ENCODE assay signal across 38 cellular contexts in the genomic region with DNA sequence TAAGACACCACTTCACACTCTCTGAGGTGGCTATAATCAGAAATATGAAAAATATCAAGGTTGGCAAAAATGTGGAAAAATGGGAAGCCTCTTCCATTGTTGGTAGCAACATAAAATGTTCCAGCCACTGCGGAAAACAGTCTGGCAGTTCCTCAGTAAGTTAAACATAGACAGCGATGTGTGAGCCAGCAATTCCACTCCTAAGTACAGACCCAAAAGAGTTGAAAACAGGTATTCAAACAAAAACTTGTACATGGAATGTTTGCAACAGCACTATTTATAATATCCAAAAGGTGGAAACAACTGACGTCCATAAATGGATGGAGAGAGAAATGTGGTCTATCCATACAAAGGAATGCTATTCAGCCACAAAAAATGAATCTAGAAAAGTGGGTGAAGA. TPM values are rescaled to one million over a fixed set of nuclear protein-coding genes. Genes with fewer than 3 reads are reported as not detected.
DNase-seq lines count a peak whose midpoint lies in the region; FAIRE-seq and TF ChIP-seq lines count a peak whose summit lies in the region.
"Had no signal": no experiment of that assay in that cellular context is flagged by ENCODE, and none has a peak within 500 bp of the region (broad histone marks: within the 10 kb centered on the region; RNA-seq: fewer than 3 reads in every experiment).

No MANE protein-coding gene starts in this region.

- peaks cover 9% of the 10 kb centered on the region for H3K27me3 Mint-ChIP-seq in endothelial cell (ENCODE audit: unreplicated experiment)

- CTCF ChIA-PET in HEK293 (lab: Yijun Ruan, JAX): no interaction called here

- H3K4me1 ChIP-seq in HEK293 (ENCODE audit: control insufficient read depth, insufficient read depth, low read length): no peaks in the 10 kb centered on the region
- no peaks in the 10 kb centered on the region for H3K4me1 ChIP-seq in breast epithelium
- H3K4me1 ChIP-seq: A549, BE2C, Caco-2 had no signal

- POLR2A ChIA-PET in HEK293 (lab: Yijun Ruan, JAX): interaction anchor here (0.5 kb wide), 1 partner anchor 71 kb away, joined by 5 read pairs; no protein-coding TSS in a partner anchor

- TF ChIP-seq POLR2A in breast epithelium (IDR thresholded peaks at IDR 0.05) (no peak), GM12892 (IDR thresholded peaks at IDR 0.05; ENCODE audit: low read depth, low read length) (no peak)

- intact Hi-C loops in breast epithelium (cut with DNase I; ENCODE audit: low total_unique reads): no loop called here

- no peaks in the 10 kb centered on the region for H3K9me3 ChIP-seq in HEK293 (ENCODE audit: control insufficient read depth, insufficient read depth, low read depth, low read length)
- H3K9me3 ChIP-seq in breast epithelium: no peaks in the 10 kb centered on the region
- H3K9me3 ChIP-seq: BE2C, Caco-2 had no signal

- H3K27ac Mint-ChIP-seq in endothelial cell (ENCODE audit: unreplicated experiment): peak overlapping the region; percentile 36
- H3K27ac Mint-ChIP-seq: B cell; CD14-positive monocyte; CD4-positive, alpha-beta memory T cell; CD4-positive, alpha-beta T cell; CD8-positive, alpha-beta memory T cell; CD8-positive, alpha-beta T cell had no signal

- peaks cover 18% of the 10 kb centered on the region for H3K36me3 Mint-ChIP-seq in endothelial cell (ENCODE audit: low read depth, unreplicated experiment)
- H3K36me3 Mint-ChIP-seq: CD14-positive monocyte; CD4-positive, alpha-beta memory T cell; CD4-positive, CD25-positive, alpha-beta regulatory T cell; CD8-positive, alpha-beta T cell had no signal

- TF ChIP-seq CTCF in HEK293 (tag by site-specific recombination; IDR thresholded peaks at IDR 0.05): no peak
- TF ChIP-seq CTCF in endothelial cell (IDR thresholded peaks at IDR 0.05; ENCODE audit: unreplicated experiment): no peak
- TF ChIP-seq CTCF in breast epithelium (IDR thresholded peaks at IDR 0.05): no peak

- H3K4me1 Mint-ChIP-seq in endothelial cell (ENCODE audit: unreplicated experiment): peaks cover 4% of the 10 kb centered on the region
- H3K4me1 Mint-ChIP-seq: B cell had no signal

- H3K36me3 ChIP-seq in HEK293 (ENCODE audit: control insufficient read depth in 2 of 2, insufficient read depth in 1 of 2, low read length in 2 of 2) (no peaks in the 10 kb centered on the region), breast epithelium (no peaks in the 10 kb centered on the region)
- H3K36me3 ChIP-seq: BE2C; BLaER1; BLaER1 treated with 17β-estradiol and CSF1 and Interleukin-3, amounts not matched to agents 10 nM and 100 nM had no signal

- no peak for FAIRE-seq in GM12892 (lab: Jason Lieb, UNC)
- FAIRE-seq: A204.1, A549, D721Med had no signal

- no peaks in the 10 kb centered on the region for H3K9me3 Mint-ChIP-seq in endothelial cell (ENCODE audit: unreplicated experiment)
- H3K9me3 Mint-ChIP-seq: CD8-positive, alpha-beta T cell had no signal

- H3K27me3 ChIP-seq in breast epithelium: peaks cover 0 to 12% of the 10 kb centered on the region in 2 donors
- H3K27me3 ChIP-seq: BE2C; BLaER1; BLaER1 treated with 17β-estradiol and CSF1 and Interleukin-3, amounts not matched to agents 10 nM and 100 nM had no signal

- H3K4me3 Mint-ChIP-seq in endothelial cell (ENCODE audit: unreplicated experiment): no peak overlapping the region
- H3K4me3 Mint-ChIP-seq: B cell; CD4-positive, alpha-beta memory T cell; CD4-positive, alpha-beta T cell; CD8-positive, alpha-beta memory T cell; CD8-positive, alpha-beta T cell had no signal

- no peak overlapping the region for H3K4me3 ChIP-seq in HEK293 (ENCODE audit: low read depth, low read length)
- no peak overlapping the region for H3K4me3 ChIP-seq in breast epithelium
- H3K4me3 ChIP-seq: A549; BLaER1; BLaER1 treated with 17β-estradiol and CSF1 and Interleukin-3, amounts not matched to agents 10 nM and 100 nM had no signal

- H3K27ac ChIP-seq in HEK293 (ENCODE audit: extremely low read depth, low read depth, low read length) (no peak overlapping the region), breast epithelium (no peak overlapping the region)
- H3K27ac ChIP-seq: 22Rv1; A549; BLaER1; BLaER1 treated with 17β-estradiol and CSF1 and Interleukin-3, amounts not matched to agents 10 nM and 100 nM; C4-2B had no signal

- DNase-seq in endothelial cell (ENCODE audit: low spot score) (no peak), breast epithelium (ENCODE audit: low spot score in 2 of 2) (no peak), GM12892 (ENCODE audit: insufficient read length) (no peak)
- DNase-seq: 8988T; ACHN; AML-193; BE2C; C1 segment of cervical spinal cord; Caco-2; Calu3; CD4-positive, alpha-beta memory T cell; CD4-positive, alpha-beta T cell; CD4-positive, CD25-positive, alpha-beta regulatory T cell; CD8-positive, alpha-beta memory T cell; CD8-positive, alpha-beta T cell; COR-L47; DMS 273 treated with DMSO at 0.1 percent for 48 hours; DMS153; DMS53; DMS79; DMS79 treated with DMSO at 0.1 percent for 48 hours; DND-41; EL had no signal

TF ChIP-seq in HEK293, 187 proteins besides CTCF, POLR2A, EP300 and RAD21:
- TF ChIP-seq ZNF140 (tag by site-specific recombination; IDR thresholded peaks at IDR 0.05) (peak; percentile 94), BCL11B (tag by site-specific recombination; IDR thresholded peaks at IDR 0.05; ENCODE audit: low read depth) (no peak), REST (tag by site-specific recombination; IDR thresholded peaks at IDR 0.05) (no peak)
- TF ChIP-seq, protein P1, sequence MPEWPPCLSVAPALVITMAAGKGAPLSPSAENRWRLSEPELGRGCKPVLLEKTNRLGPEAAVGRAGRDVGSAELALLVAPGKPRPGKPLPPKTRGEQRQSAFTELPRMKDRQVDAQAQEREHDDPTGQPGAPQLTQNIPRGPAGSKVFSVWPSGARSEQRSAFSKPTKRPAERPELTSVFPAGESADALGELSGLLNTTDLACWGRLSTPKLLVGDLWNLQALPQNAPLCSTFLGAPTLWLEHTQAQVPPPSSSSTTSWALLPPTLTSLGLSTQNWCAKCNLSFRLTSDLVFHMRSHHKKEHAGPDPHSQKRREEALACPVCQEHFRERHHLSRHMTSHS (tag by site-specific recombination; IDR thresholded peaks at IDR 0.05): no peak

RNA-seq across cellular contexts. Expression of gene PPDPF, which starts 7.4 kb away (rescaled TPM):
- total RNA-seq in endothelial cell (ENCODE audit: unreplicated experiment) (151 TPM), breast epithelium (100 to 1,000 TPM in 2 of 3 donors, 10 to 100 TPM in 1; 71.8 to 151 (median 133) TPM)
- polyA plus RNA-seq in GM12892 (2012; ENCODE audit: missing spikeins): 15.9 TPM

RNA-seq across cellular contexts. Expression of gene EEF1A2, which starts 14.3 kb away (rescaled TPM):
- total RNA-seq in endothelial cell (ENCODE audit: unreplicated experiment) (0.31 TPM), breast epithelium (10 to 100 TPM in 1 of 3 donors, 1 to 10 TPM in 1, under 1 TPM in 1; 0.48 to 20.6 (median 4.8) TPM)
- polyA plus RNA-seq in GM12892 (2012; ENCODE audit: missing spikeins): 1.2 TPM
- polyA plus RNA-seq: CD14-positive monocyte; CD4-positive, alpha-beta memory T cell had no signal

RNA-seq across cellular contexts. Expression of gene PTK6, which starts 24.0 kb away (rescaled TPM):
- total RNA-seq in endothelial cell (ENCODE audit: unreplicated experiment) (not detected), breast epithelium (1 to 10 TPM in 1 of 3 donors, under 1 TPM in 2; 0.16 to 2.3 (median 0.88) TPM)
- polyA plus RNA-seq in GM12892 (2012; ENCODE audit: missing spikeins): 0.72 TPM
- total RNA-seq: A673; CD4-positive, alpha-beta memory T cell; Daoy had no signal

RNA-seq across cellular contexts. Expression of gene SRMS, which starts 34.3 kb away (rescaled TPM):
- total RNA-seq in endothelial cell (ENCODE audit: unreplicated experiment): not detected
- under 1 TPM in 2 of 3 donors, not detected in 1; 0.59 to 0.66 TPM for total RNA-seq in breast epithelium
- not detected for polyA plus RNA-seq in GM12892 (2012; ENCODE audit: missing spikeins)
- total RNA-seq: A172; A673; Caco-2; Calu3; CD4-positive, alpha-beta memory T cell; CD4-positive, alpha-beta T cell; CD4-positive, CD25-positive, alpha-beta regulatory T cell; CD8-positive, alpha-beta memory T cell; CD8-positive, alpha-beta T cell; Daoy had no signal
- polyA plus RNA-seq: A549; AG04450; BJ; CD14-positive monocyte; CD4-positive, alpha-beta memory T cell; CD4-positive, CD25-positive, alpha-beta regulatory T cell; CD8-positive, alpha-beta memory T cell had no signal

RNA-seq across cellular contexts. Expression of gene FNDC11, which starts 40.8 kb away (rescaled TPM):
- 1.3 TPM for total RNA-seq in endothelial cell (ENCODE audit: unreplicated experiment)
- under 1 TPM; 0.29 to 0.33 (median 0.32) TPM for total RNA-seq in breast epithelium
- polyA plus RNA-seq in GM12892 (2012; ENCODE audit: missing spikeins): 0.19 TPM
- total RNA-seq: Caco-2, Calu3, Daoy had no signal
- polyA plus RNA-seq: CD14-positive monocyte; CD8-positive, alpha-beta memory T cell had no signal
